8 cellular contexts compared by ENCODE assay signal in genomic region chr3:182979719-182980191, GRCh38. TPM values are rescaled to one million over a fixed set of nuclear protein-coding genes. Genes with fewer than 3 reads are reported as not detected.
DNase-seq lines count a peak whose midpoint lies in the region; ATAC-seq and TF ChIP-seq lines count a peak whose summit lies in the region.

No MANE protein-coding gene starts in this region.

- TF ChIP-seq CTCF in CD14-positive monocyte (IDR thresholded peaks at IDR 0.05): no peak

- peaks cover 0 to 2% of the 10 kb centered on the region in 2 donors for H3K36me3 Mint-ChIP-seq in CD14-positive monocyte

- no peaks in the 10 kb centered on the region for H3K27me3 Mint-ChIP-seq in CD14-positive monocyte (ENCODE audit: low read depth in 3 of 3)

- peak overlapping the region; percentile 83 to 94 (median 89) for H3K27ac Mint-ChIP-seq in CD14-positive monocyte

- H3K4me1 Mint-ChIP-seq in CD14-positive monocyte: peaks cover 36% of the 10 kb centered on the region

- H3K4me3 Mint-ChIP-seq in CD14-positive monocyte: peak overlapping the region; percentile 95

- intact Hi-C loops in CD14-positive monocyte (cut with micrococcal nuclease): no loop called here

- DNase-seq in CD14-positive monocyte (ENCODE audit: low spot score): no peak
- DNase-seq in SK-N-DZ (ENCODE audit: low spot score): peak; percentile 41
- peak; percentile 24 for DNase-seq in cerebellum (ENCODE audit: low spot score)
- no peak for DNase-seq in left lobe of liver (ENCODE audit: low spot score)
- DNase-seq in stimulated activated naive CD8-positive, alpha-beta T cell treated with anti-CD3 and anti-CD28 coated beads, Interleukin-15, Interleukin-2, amounts not matched to agents 100 U/mL and 50 U/mL, for 24 hours: peak; percentile 34
- no peak for DNase-seq in cerebellar nuclear complex (lab: John Stamatoyannopoulos, UW)

- ATAC-seq in GM19372 (IDR thresholded peaks at IDR 0.05; ENCODE audit: low read depth, unreplicated experiment) (peak; percentile 8), HG03460 (IDR thresholded peaks at IDR 0.05; ENCODE audit: unreplicated experiment) (peak; percentile 22), left lobe of liver (peak; percentile 38)
- no peak for ATAC-seq in stimulated activated naive CD8-positive, alpha-beta T cell treated with anti-CD3 and anti-CD28 coated beads, Interleukin-15, Interleukin-2, amounts not matched to agents 100 U/mL and 50 U/mL, for 24 hours

- no peaks in the 10 kb centered on the region for H3K9me3 Mint-ChIP-seq in CD14-positive monocyte

RNA-seq across cellular contexts. Expression of gene DCUN1D1, which starts 0.6 kb away (rescaled TPM):
- polyA plus RNA-seq in CD14-positive monocyte: 10 to 100 TPM; 26.9 to 37.6 TPM
- polyA plus RNA-seq in SK-N-DZ (2014; cell fraction: cytosol; rRNA removed): 22.6 and 23.0 TPM in 2 replicates
- 12.9 and 18.9 TPM in 2 replicates for polyA plus RNA-seq in SK-N-DZ (2014; cell fraction: nucleus; rRNA removed)
- 39.7 TPM for total RNA-seq in cerebellum
- total RNA-seq in left lobe of liver: 29.9 TPM

Comparison
In these comparisons a context has a peak if more than half of its experiments do, and no peak if none do; other contexts are left out.
1. DNase-seq: peak in SK-N-DZ (single experiment), cerebellum (single experiment) and stimulated activated naive CD8-positive, alpha-beta T cell treated with anti-CD3 and anti-CD28 coated beads, Interleukin-15, Interleukin-2, amounts not matched to agents 100 U/mL and 50 U/mL, for 24 hours (single experiment); none in CD14-positive monocyte (single experiment), left lobe of liver (single experiment) and cerebellar nuclear complex (0 of 2).